10 cellular contexts compared by ENCODE assay signal in genomic region chr12:11765421-11765816, GRCh38.
A peak's percentile ranks its signal among the peaks of the same experiment; 100 is the strongest.
DNase-seq lines count a peak whose midpoint lies in the region; ATAC-seq and TF ChIP-seq lines count a peak whose summit lies in the region.
"Had no signal": no experiment of that assay in that cellular context is flagged by ENCODE, and none has a peak within 500 bp of the region (broad histone marks: within the 10 kb centered on the region; RNA-seq: fewer than 3 reads in every experiment).

No MANE protein-coding gene starts in this region.

- H3K9me3 ChIP-seq in BLaER1 treated with 17β-estradiol and CSF1 and Interleukin-3, amounts not matched to agents 10 nM and 100 nM (replicated peaks in 1 of 11): peaks cover 0 to 8% (median 0%) of the 10 kb centered on the region in 11 experiments; a peak in 5 of 22 replicates
- no peaks in the 10 kb centered on the region for H3K9me3 ChIP-seq in H9 (ENCODE audit: control insufficient read depth, low read depth, low read length)
- H3K9me3 ChIP-seq in naive thymus-derived CD4-positive, alpha-beta T cell (ENCODE audit: control insufficient read depth in 2 of 3, low read length in 3 of 3): no peaks in the 10 kb centered on the region
- H3K9me3 ChIP-seq in endodermal cell (ENCODE audit: control insufficient read depth, low read length): no peaks in the 10 kb centered on the region

- CTCF ChIA-PET in naive thymus-derived CD4-positive, alpha-beta T cell (lab: Charles Lee): interaction anchor here (0.9 kb wide), 1 partner anchor 40 kb away, joined by 3 read pairs; no protein-coding TSS in a partner anchor

- TF ChIP-seq CTCF in H9 (conservative IDR thresholded peaks at IDR 0.05) (no peak), endodermal cell (conservative IDR thresholded peaks at IDR 0.05) (no peak)

- WGBS in H9 (ENCODE audit: extremely low coverage, insufficient read length, low lambda C conversion rate): no CpG with 5 or more reads among the region's 2 CpGs
- 76 to 100% methylated on average over 1 to 2 of the region's 2 CpGs for WGBS in endodermal cell (ENCODE audit: insufficient coverage in 1 of 2, insufficient read length in 1 of 2), 2 experiments

- H3K4me1 Mint-ChIP-seq in H9 (peaks cover 35 to 55% of the 10 kb centered on the region in 2 experiments), endodermal cell (peaks cover 29% of the 10 kb centered on the region)
- peaks cover 94% of the 10 kb centered on the region for H3K4me1 Mint-ChIP-seq in activated naive CD8-positive, alpha-beta T cell treated with anti-CD3 and anti-CD28 coated beads, Interleukin-2, amount 50 U/mL, for 24 hours
- peaks cover 56 to 95% (median 77%) of the 10 kb centered on the region in 7 donors for H3K4me1 Mint-ChIP-seq in naive thymus-derived CD4-positive, alpha-beta T cell

- H3K14ac ChIP-seq in H9 (ENCODE audit: insufficient read depth, low read length): no peak overlapping the region

- H3T11ph ChIP-seq in H9 (ENCODE audit: low read length): no peak overlapping the region

- H3K18ac ChIP-seq in H9 (ENCODE audit: insufficient read length, low read depth, low read length): no peak overlapping the region

- no peaks in the 10 kb centered on the region for H3K27me3 ChIP-seq in BLaER1 treated with 17β-estradiol and CSF1 and Interleukin-3, amounts not matched to agents 10 nM and 100 nM
- H3K27me3 ChIP-seq in H9 (ENCODE audit: insufficient read depth, low read length) (no peaks in the 10 kb centered on the region), endodermal cell (ENCODE audit: control insufficient read depth, insufficient read depth, low read length, poor library complexity, severe bottlenecking) (peaks cover 4% of the 10 kb centered on the region)
- no peaks in the 10 kb centered on the region for H3K27me3 ChIP-seq in naive thymus-derived CD4-positive, alpha-beta T cell (ENCODE audit: control insufficient read depth in 2 of 2, insufficient read depth in 2 of 2, low read length in 2 of 2)

- peak overlapping the region; percentile 37 to 69 (median 59); a peak in 19 of 20 replicates for H3K4me3 ChIP-seq in BLaER1 treated with 17β-estradiol and CSF1 and Interleukin-3, amounts not matched to agents 10 nM and 100 nM
- no peak overlapping the region for H3K4me3 ChIP-seq in naive thymus-derived CD4-positive, alpha-beta T cell (ENCODE audit: low read length)
- H3K4me3 ChIP-seq in endodermal cell (ENCODE audit: low read length): no peak overlapping the region

- no peak overlapping the region for H4K8ac ChIP-seq in H9 (replicated peaks; ENCODE audit: insufficient read length, low read depth, low read length)

- intact Hi-C loops in naive thymus-derived CD4-positive, alpha-beta T cell (cut with micrococcal nuclease): loop anchor here (1.0 to 5.0 kb wide), 5 partner anchors 33 to 267 kb away; partner anchors contain the start of gene ETV6 (in 1 of the 2)

- H3K27ac ChIP-seq in BLaER1 treated with 17β-estradiol and CSF1 and Interleukin-3, amounts not matched to agents 10 nM and 100 nM: peak overlapping the region; percentile 76 to 98 (median 92)
- H3K27ac ChIP-seq in H9 (ENCODE audit: insufficient read length, low read depth, low read length) (no peak overlapping the region), endodermal cell (ENCODE audit: low read depth, low read length) (no peak overlapping the region)
- H3K27ac ChIP-seq in naive thymus-derived CD4-positive, alpha-beta T cell (ENCODE audit: low read depth, low read length): peak overlapping the region; percentile 18
- H3K27ac ChIP-seq: epithelial cell of prostate had no signal

- POLR2A ChIA-PET in naive thymus-derived CD4-positive, alpha-beta T cell (lab: Charles Lee): interaction anchor here (0.6 to 0.7 kb wide), 2 partner anchors 8 to 748 kb away, joined by 3 read pairs; no protein-coding TSS in a partner anchor

- no peak overlapping the region for H2AK5ac ChIP-seq in H9 (ENCODE audit: insufficient read length, low read length)

- H3K36me3 ChIP-seq in BLaER1 treated with 17β-estradiol and CSF1 and Interleukin-3, amounts not matched to agents 10 nM and 100 nM: peaks cover 8 to 78% (median 35%) of the 10 kb centered on the region in 11 experiments; a peak in 19 of 22 replicates
- no peaks in the 10 kb centered on the region for H3K36me3 ChIP-seq in naive thymus-derived CD4-positive, alpha-beta T cell (ENCODE audit: control insufficient read depth in 2 of 3, insufficient read depth in 3 of 3, low read length in 3 of 3)
- no peaks in the 10 kb centered on the region for H3K36me3 ChIP-seq in endodermal cell (ENCODE audit: control insufficient read depth, insufficient read depth, low read length)

- H2BK12ac ChIP-seq in H9 (ENCODE audit: insufficient read length, low read depth, low read length): no peak overlapping the region

- no peak overlapping the region for H4K5ac ChIP-seq in H9 (ENCODE audit: insufficient read length, low read depth, low read length)

- no peaks in the 10 kb centered on the region for H4K20me1 ChIP-seq in BLaER1 treated with 17β-estradiol and CSF1 and Interleukin-3, amounts not matched to agents 10 nM and 100 nM
- H4K20me1 ChIP-seq in H9 (ENCODE audit: control insufficient read depth, insufficient read depth, insufficient read length): no peaks in the 10 kb centered on the region

- H3K4me3 Mint-ChIP-seq in H9 (no peak overlapping the region), endodermal cell (no peak overlapping the region)
- peak overlapping the region; percentile 60 for H3K4me3 Mint-ChIP-seq in activated naive CD8-positive, alpha-beta T cell treated with anti-CD3 and anti-CD28 coated beads, Interleukin-2, amount 50 U/mL, for 24 hours
- H3K4me3 Mint-ChIP-seq in naive thymus-derived CD4-positive, alpha-beta T cell: peak overlapping the region; percentile 31 to 93 (median 70)

- no peaks in the 10 kb centered on the region for H3K79me1 ChIP-seq in H9 (ENCODE audit: insufficient read depth, low read depth, low read length, poor library complexity, severe bottlenecking)

- no peak for DNase-seq in H9
- DNase-seq in activated naive CD8-positive, alpha-beta T cell treated with anti-CD3 and anti-CD28 coated beads, Interleukin-2, amount 50 U/mL, for 24 hours: no peak
- no peak for DNase-seq in naive thymus-derived CD4-positive, alpha-beta T cell
- DNase-seq in NCI-H748 (lab: John Stamatoyannopoulos, UW; ENCODE audit: unreplicated experiment): no peak
- no peak for DNase-seq in endodermal cell
- DNase-seq: NCI-H2029 had no signal

- no peaks in the 10 kb centered on the region for H3K9me3 Mint-ChIP-seq in H9
- no peaks in the 10 kb centered on the region for H3K9me3 Mint-ChIP-seq in activated naive CD8-positive, alpha-beta T cell treated with anti-CD3 and anti-CD28 coated beads, Interleukin-2, amount 50 U/mL, for 24 hours
- H3K9me3 Mint-ChIP-seq in naive thymus-derived CD4-positive, alpha-beta T cell: no peaks in the 10 kb centered on the region
- H3K9me3 Mint-ChIP-seq in endodermal cell: no peaks in the 10 kb centered on the region

- no peaks in the 10 kb centered on the region for H3K23me2 ChIP-seq in H9 (ENCODE audit: insufficient read length, low read depth, low read length, poor library complexity, severe bottlenecking)

- no peak overlapping the region for H2BK5ac ChIP-seq in H9 (ENCODE audit: insufficient read length, low read length)

- H3K36me3 Mint-ChIP-seq in H9 (ENCODE audit: insufficient read depth in 1 of 3, low read depth in 3 of 3) (no peaks in the 10 kb centered on the region; a peak in 1 of 7 replicates), endodermal cell (ENCODE audit: low read depth) (no peaks in the 10 kb centered on the region)
- H3K36me3 Mint-ChIP-seq in activated naive CD8-positive, alpha-beta T cell treated with anti-CD3 and anti-CD28 coated beads, Interleukin-2, amount 50 U/mL, for 24 hours (ENCODE audit: low read depth): peaks cover 10% of the 10 kb centered on the region
- H3K36me3 Mint-ChIP-seq in naive thymus-derived CD4-positive, alpha-beta T cell: peaks cover 0 to 40% (median 0%) of the 10 kb centered on the region in 5 donors

- no peak overlapping the region for H3K56ac ChIP-seq in H9 (ENCODE audit: insufficient read length, low read depth, low read length)

- H3K79me2 ChIP-seq in H9 (ENCODE audit: insufficient read depth, low read length): no peaks in the 10 kb centered on the region; the same call in 1 of the 2 replicates

- no peak overlapping the region for H3K4ac ChIP-seq in H9 (ENCODE audit: low read depth, low read length)

- H3K27ac Mint-ChIP-seq in H9: peak overlapping the region in 2 of 3 experiments; percentile 76 to 90; a peak in 3 of 7 replicates
- peak overlapping the region; percentile 88 for H3K27ac Mint-ChIP-seq in activated naive CD8-positive, alpha-beta T cell treated with anti-CD3 and anti-CD28 coated beads, Interleukin-2, amount 50 U/mL, for 24 hours
- H3K27ac Mint-ChIP-seq in naive thymus-derived CD4-positive, alpha-beta T cell: peak overlapping the region in 8 of 9 donors; percentile 30 to 87 (median 77)
- no peak overlapping the region for H3K27ac Mint-ChIP-seq in endodermal cell

- H2BK15ac ChIP-seq in H9 (ENCODE audit: low read depth, low read length): no peak overlapping the region

- peak overlapping the region; percentile 85 to 95 (median 90) for H3K4me2 ChIP-seq in BLaER1 treated with 17β-estradiol and CSF1 and Interleukin-3, amounts not matched to agents 10 nM and 100 nM
- H3K4me2 ChIP-seq in H9 (ENCODE audit: insufficient read depth, insufficient read length, low read length): no peak overlapping the region

- no peak overlapping the region for H2BK20ac ChIP-seq in H9 (ENCODE audit: low read depth, low read length, poor library complexity, severe bottlenecking)

- ATAC-seq in activated naive CD8-positive, alpha-beta T cell treated with anti-CD3 and anti-CD28 coated beads, Interleukin-2, amount 50 U/mL, for 24 hours: peak; percentile 38
- ATAC-seq in naive thymus-derived CD4-positive, alpha-beta T cell: no peak
- ATAC-seq in GM21528 (IDR thresholded peaks at IDR 0.05; ENCODE audit: low FRiP score, unreplicated experiment) (no peak), HG02798 (IDR thresholded peaks at IDR 0.05; ENCODE audit: poor library complexity, unreplicated experiment) (no peak)

- no peak overlapping the region for H3K23ac ChIP-seq in H9 (ENCODE audit: insufficient read length, low read depth, low read length)

- no peak overlapping the region for H2AFZ ChIP-seq in H9 (ENCODE audit: low read length)

- peaks cover 82 to 99% (median 94%) of the 10 kb centered on the region in 10 experiments for H3K4me1 ChIP-seq in BLaER1 treated with 17β-estradiol and CSF1 and Interleukin-3, amounts not matched to agents 10 nM and 100 nM
- H3K4me1 ChIP-seq in H9 (ENCODE audit: insufficient read depth, low read length) (peaks cover 6% of the 10 kb centered on the region; the same call in 1 of the 2 replicates), endodermal cell (ENCODE audit: control insufficient read depth, insufficient read depth, low read length) (no peaks in the 10 kb centered on the region)
- H3K4me1 ChIP-seq in naive thymus-derived CD4-positive, alpha-beta T cell (ENCODE audit: control insufficient read depth in 2 of 2, insufficient read depth in 2 of 2, low read length in 2 of 2): peaks cover 24 to 33% of the 10 kb centered on the region in 2 donors

- H3K27me3 Mint-ChIP-seq in H9 (ENCODE audit: low read depth) (no peaks in the 10 kb centered on the region), endodermal cell (ENCODE audit: insufficient read depth) (peaks cover 7% of the 10 kb centered on the region)
- H3K27me3 Mint-ChIP-seq in activated naive CD8-positive, alpha-beta T cell treated with anti-CD3 and anti-CD28 coated beads, Interleukin-2, amount 50 U/mL, for 24 hours: no peaks in the 10 kb centered on the region
- H3K27me3 Mint-ChIP-seq in naive thymus-derived CD4-positive, alpha-beta T cell: no peaks in the 10 kb centered on the region

- no peak overlapping the region for H4K91ac ChIP-seq in H9 (ENCODE audit: insufficient read length, low read depth, low read length)

- H2BK120ac ChIP-seq in H9 (ENCODE audit: low read depth, low read length, poor library complexity, severe bottlenecking): no peak overlapping the region

- peak overlapping the region; percentile 60 to 90 (median 82) for H3K9ac ChIP-seq in BLaER1 treated with 17β-estradiol and CSF1 and Interleukin-3, amounts not matched to agents 10 nM and 100 nM
- H3K9ac ChIP-seq in H9 (ENCODE audit: extremely low read depth, insufficient read length, low read length) (no peak overlapping the region), endodermal cell (ENCODE audit: extremely low read depth, low read length, poor library complexity, severe bottlenecking) (no peak overlapping the region)

Comparison
In these comparisons a context has a peak if more than half of its experiments do, and no peak if none do; other contexts are left out.
1. H3K27ac ChIP-seq: peak in BLaER1 treated with 17β-estradiol and CSF1 and Interleukin-3, amounts not matched to agents 10 nM and 100 nM (11 of 11) and naive thymus-derived CD4-positive, alpha-beta T cell (single experiment); none in H9 (single experiment) and endodermal cell (single experiment).
2. H3K4me3 ChIP-seq: peak in BLaER1 treated with 17β-estradiol and CSF1 and Interleukin-3, amounts not matched to agents 10 nM and 100 nM (10 of 10); none in naive thymus-derived CD4-positive, alpha-beta T cell (single experiment) and endodermal cell (single experiment).
3. H3K9ac ChIP-seq: peak in BLaER1 treated with 17β-estradiol and CSF1 and Interleukin-3, amounts not matched to agents 10 nM and 100 nM (11 of 11); none in H9 (single experiment) and endodermal cell (single experiment).
4. H3K4me3 Mint-ChIP-seq: peak in activated naive CD8-positive, alpha-beta T cell treated with anti-CD3 and anti-CD28 coated beads, Interleukin-2, amount 50 U/mL, for 24 hours (single experiment) and naive thymus-derived CD4-positive, alpha-beta T cell (10 of 10); none in H9 (0 of 2) and endodermal cell (single experiment).